21 cellular contexts compared by ENCODE assay signal in the genomic region with DNA sequence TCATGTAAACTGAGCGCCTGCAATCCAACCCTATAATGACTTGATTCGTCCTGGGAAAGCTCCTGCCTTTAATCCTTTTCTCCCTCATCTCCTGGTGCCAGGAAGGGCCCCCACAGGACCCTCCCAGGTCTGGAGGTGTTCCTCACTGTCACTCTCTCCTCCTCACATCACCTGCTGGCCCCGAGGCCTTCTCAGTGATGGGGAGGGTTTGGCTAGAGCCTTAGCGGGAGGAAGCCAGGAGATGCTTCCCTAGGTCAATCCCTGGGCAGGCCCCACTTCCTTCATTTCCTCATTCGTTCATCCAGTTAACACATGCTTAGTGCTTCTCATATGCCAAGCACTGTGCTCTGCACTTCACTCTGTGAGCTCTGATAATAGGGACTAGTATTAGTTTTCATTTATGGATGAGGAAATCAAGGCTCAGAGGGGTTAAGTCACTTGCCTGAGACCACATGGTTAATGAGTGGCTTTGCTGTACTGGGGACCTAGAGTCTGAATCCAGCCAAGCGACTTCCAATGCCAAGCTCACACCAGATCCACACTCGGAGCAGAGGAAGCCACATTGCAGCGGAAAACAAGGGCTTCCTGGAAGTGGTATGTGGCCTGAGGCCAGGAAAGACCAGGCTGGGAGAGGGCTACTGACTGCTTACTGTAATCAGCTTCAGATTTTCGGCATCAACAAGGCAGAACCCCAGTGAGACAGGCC. TPM values are rescaled to one million over a fixed set of nuclear protein-coding genes. Genes with fewer than 3 reads are reported as not detected.
DNase-seq lines count a peak whose midpoint lies in the region; FAIRE-seq and TF ChIP-seq lines count a peak whose summit lies in the region.
"Had no signal": no experiment of that assay in that cellular context is flagged by ENCODE, and none has a peak within 500 bp of the region (broad histone marks: within the 10 kb centered on the region; RNA-seq: fewer than 3 reads in every experiment).

No MANE protein-coding gene starts in this region.

- POLR2A ChIA-PET in endothelial cell of umbilical vein (lab: Charles Lee), result no interaction called here

- H4K20me1 ChIP-seq in BLaER1 treated with 17β-estradiol and CSF1 and Interleukin-3, amounts not matched to agents 10 nM and 100 nM, result no peaks in the 10 kb centered on the region
- no peaks in the 10 kb centered on the region for H4K20me1 ChIP-seq in endothelial cell of umbilical vein (replicated peaks; ENCODE audit: control insufficient read depth, extremely low read depth, insufficient read depth, low read length)

- no peaks in the 10 kb centered on the region for H3K27me3 ChIP-seq in BLaER1 treated with 17β-estradiol and CSF1 and Interleukin-3, amounts not matched to agents 10 nM and 100 nM
- H3K27me3 ChIP-seq in endothelial cell of umbilical vein (ENCODE audit: control insufficient read depth in 2 of 2, insufficient read depth in 2 of 2, low read length in 2 of 2), result peaks cover 0 to 10% of the 10 kb centered on the region in 2 experiments

- no peak overlapping the region for H3K27ac Mint-ChIP-seq in osteocyte (ENCODE audit: unreplicated experiment)
- H3K27ac Mint-ChIP-seq: CD8-positive, alpha-beta T cell had no signal

- TF ChIP-seq CTCF in endothelial cell of umbilical vein (IDR thresholded peaks at IDR 0.05; ENCODE audit: extremely low read depth in 1 of 2, insufficient read depth in 1 of 2, low read depth in 1 of 2, low read length in 2 of 2), result no peak
- no peak for TF ChIP-seq CTCF in osteocyte (IDR thresholded peaks at IDR 0.05)

- DNase-seq in RCC 7860 (ENCODE audit: low spot score) (peak; percentile 33), endothelial cell of umbilical vein (ENCODE audit: low read depth, low spot score) (peak; percentile 18), osteocyte (ENCODE audit: extremely low spot score, unreplicated experiment) (peak; percentile 75), GM19238 (ENCODE audit: insufficient read length, low spot score) (no peak)
- DNase-seq in activated CD4-positive, alpha-beta T cell treated with anti-CD3 and anti-CD28 coated beads for 48 hours, result no peak
- no peak for DNase-seq in activated CD4-positive, alpha-beta T cell treated with anti-CD3 and anti-CD28 coated beads, Interleukin-2, amount 50 U/mL, for 1 hour
- DNase-seq: ACHN, DMS79 treated with DMSO at 0.1 percent for 48 hours, GDM1, HCEC 1CT, IMR-90, Kasumi-1, NCI-H1105 treated with DMSO at 0.1 percent for 48 hours, NCI-H187, NCI-H2171, NCI-H510A, NCI-H82, SIG-M5 had no signal

- H3K4me3 Mint-ChIP-seq in osteocyte (ENCODE audit: unreplicated experiment), result no peak overlapping the region
- H3K4me3 Mint-ChIP-seq: CD8-positive, alpha-beta T cell had no signal

- no peaks in the 10 kb centered on the region for H3K36me3 ChIP-seq in BLaER1 treated with 17β-estradiol and CSF1 and Interleukin-3, amounts not matched to agents 10 nM and 100 nM
- no peaks in the 10 kb centered on the region for H3K36me3 ChIP-seq in endothelial cell of umbilical vein (ENCODE audit: control insufficient read depth in 2 of 2, extremely low read depth in 1 of 2, insufficient read depth in 2 of 2, low read length in 2 of 2)

- H3K9me1 ChIP-seq in endothelial cell of umbilical vein (replicated peaks; ENCODE audit: control insufficient read depth, extremely low read depth, insufficient read depth, low read length), result no peaks in the 10 kb centered on the region

- H3K9ac ChIP-seq in BLaER1 treated with 17β-estradiol and CSF1 and Interleukin-3, amounts not matched to agents 10 nM and 100 nM, result 0 out of 22 replicates have a peak overlapping the region, but pooled peaks of 1 of the 11 experiments have one; percentile 37
- no peak overlapping the region for H3K9ac ChIP-seq in endothelial cell of umbilical vein (replicated peaks; ENCODE audit: extremely low read depth, insufficient read depth, low read length)

- CTCF ChIA-PET in endothelial cell of umbilical vein (lab: Charles Lee), result interaction anchor here (0.7 to 1.6 kb wide), 2 partner anchors 16 to 19 kb away, joined by 3 to 6 read pairs; no protein-coding TSS in a partner anchor

- H3K27ac ChIP-seq in BLaER1 treated with 17β-estradiol and CSF1 and Interleukin-3, amounts not matched to agents 10 nM and 100 nM, result peak overlapping the region in 5 of 11 experiments; percentile 8 to 50 (median 14); a peak in 6 of 22 replicates
- H3K27ac ChIP-seq in endothelial cell of umbilical vein (ENCODE audit: insufficient read depth, low read depth, low read length), result no peak overlapping the region

- no peaks in the 10 kb centered on the region for H3K9me3 ChIP-seq in BLaER1 treated with 17β-estradiol and CSF1 and Interleukin-3, amounts not matched to agents 10 nM and 100 nM (replicated peaks in 1 of 11)
- no peaks in the 10 kb centered on the region for H3K9me3 ChIP-seq in endothelial cell of umbilical vein (replicated peaks; ENCODE audit: control insufficient read depth, insufficient read depth, low read length)

- no TSS peak for BruUV-seq in endothelial cell of umbilical vein (replicated peaks; lab: Mats Ljungman, UMichigan)

- TF ChIP-seq POLR2A in endothelial cell of umbilical vein (IDR thresholded peaks at IDR 0.05; ENCODE audit: low read depth, low read length), result no peak

- H3K9me3 Mint-ChIP-seq in osteocyte (ENCODE audit: unreplicated experiment), result no peaks in the 10 kb centered on the region
- H3K9me3 Mint-ChIP-seq: CD8-positive, alpha-beta T cell had no signal

- H3K27me3 Mint-ChIP-seq in osteocyte (ENCODE audit: unreplicated experiment), result peaks cover 42% of the 10 kb centered on the region

- dilution Hi-C loops in endothelial cell of umbilical vein (cut with MboI; ENCODE audit: extremely low pct_ligation_motif_present, low sequenced_read_pairs), result no loop called here

- H3K79me2 ChIP-seq in endothelial cell of umbilical vein (ENCODE audit: control insufficient read depth, insufficient read depth, low read length), result no peaks in the 10 kb centered on the region

- H3K4me3 ChIP-seq in BLaER1 treated with 17β-estradiol and CSF1 and Interleukin-3, amounts not matched to agents 10 nM and 100 nM, result no peak overlapping the region
- no peak overlapping the region for H3K4me3 ChIP-seq in endothelial cell of umbilical vein (replicated peaks in 1 of 3; ENCODE audit: insufficient read depth in 1 of 3, low read depth in 1 of 3, low read length in 3 of 3)

- peak overlapping the region; percentile 6 to 79 (median 66); a peak in 21 of 22 replicates for H3K4me2 ChIP-seq in BLaER1 treated with 17β-estradiol and CSF1 and Interleukin-3, amounts not matched to agents 10 nM and 100 nM
- no peak overlapping the region for H3K4me2 ChIP-seq in endothelial cell of umbilical vein (ENCODE audit: insufficient read depth, low read length)

- no peaks in the 10 kb centered on the region for H3K36me3 Mint-ChIP-seq in osteocyte (ENCODE audit: unreplicated experiment)
- H3K36me3 Mint-ChIP-seq: CD8-positive, alpha-beta T cell had no signal

- no peak overlapping the region for H2AFZ ChIP-seq in endothelial cell of umbilical vein (ENCODE audit: low read depth, low read length)

- H3K4me1 Mint-ChIP-seq in osteocyte (ENCODE audit: unreplicated experiment), result peaks cover 2% of the 10 kb centered on the region

- H3K4me1 ChIP-seq in BLaER1 treated with 17β-estradiol and CSF1 and Interleukin-3, amounts not matched to agents 10 nM and 100 nM, result peaks cover 8 to 35% (median 25%) of the 10 kb centered on the region in 10 experiments; a peak in 19 of 20 replicates
- no peaks in the 10 kb centered on the region for H3K4me1 ChIP-seq in endothelial cell of umbilical vein (ENCODE audit: control insufficient read depth, extremely low read depth, insufficient read depth, low read length)

- intact Hi-C loops in endothelial cell of umbilical vein (cut with micrococcal nuclease), result no loop called here

- FAIRE-seq in RCC 7860 (lab: Jason Lieb, UNC), result peak; percentile 8
- peak; percentile 40 for FAIRE-seq in endothelial cell of umbilical vein (lab: Jason Lieb, UNC)
- FAIRE-seq: D721Med had no signal

TF ChIP-seq in endothelial cell of umbilical vein, 7 proteins besides CTCF, POLR2A, EP300 and RAD21:
- TF ChIP-seq, protein P1, sequence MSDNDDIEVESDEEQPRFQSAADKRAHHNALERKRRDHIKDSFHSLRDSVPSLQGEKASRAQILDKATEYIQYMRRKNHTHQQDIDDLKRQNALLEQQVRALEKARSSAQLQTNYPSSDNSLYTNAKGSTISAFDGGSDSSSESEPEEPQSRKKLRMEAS (IDR thresholded peaks at IDR 0.05; ENCODE audit: insufficient read depth, insufficient read length), result no peak
- no peak for TF ChIP-seq JUN (IDR thresholded peaks at IDR 0.05; ENCODE audit: borderline replicate concordance, insufficient read depth, insufficient read length, low read depth)
- no peak for TF ChIP-seq POLR2AphosphoS5 (IDR thresholded peaks at IDR 0.05; ENCODE audit: insufficient read depth, low read depth, low read length)
- TF ChIP-seq EZH2 (IDR thresholded peaks at IDR 0.05; ENCODE audit: borderline replicate concordance, low read depth, low read length, severe bottlenecking), result no peak
- TF ChIP-seq MYC (IDR thresholded peaks at IDR 0.05; ENCODE audit: low read depth, low read length), result no peak
- no peak for TF ChIP-seq GATA2 (IDR thresholded peaks at IDR 0.05; ENCODE audit: insufficient read depth, insufficient read length, low read depth, low read length)
- no peak for TF ChIP-seq FOS (IDR thresholded peaks at IDR 0.05; ENCODE audit: borderline replicate concordance, insufficient read depth, low read length)

RNA-seq across cellular contexts. Expression of a gene that starts 50.3 kb away (rescaled TPM):
- total RNA-seq in endothelial cell of umbilical vein, result not detected in 2 replicates
- polyA plus RNA-seq in endothelial cell of umbilical vein, result 0.03 and 0.08 TPM in 2 replicates
- polyA plus RNA-seq in endothelial cell of umbilical vein (2011; cell fraction: cytosol; rRNA removed), result 0.03 and 0.05 TPM in 2 replicates
- not detected in 2 replicates for polyA plus RNA-seq in endothelial cell of umbilical vein (2011; cell fraction: nucleus; rRNA removed)
- 0.11 TPM in 1 of 2 replicates, not detected in the other for polyA plus RNA-seq in endothelial cell of umbilical vein (2012)
- not detected in 2 replicates for polyA minus RNA-seq in endothelial cell of umbilical vein
- polyA minus RNA-seq in endothelial cell of umbilical vein (2011; cell fraction: cytosol; rRNA and poly(A)+ RNA removed), result not detected
- not detected in 2 replicates for polyA minus RNA-seq in endothelial cell of umbilical vein (2011; cell fraction: nucleus; rRNA and poly(A)+ RNA removed)
- total RNA-seq in osteocyte, result not detected in 2 replicates
- total RNA-seq: CD8-positive, alpha-beta T cell; IMR-90 had no signal
- polyA plus RNA-seq: IMR-90 had no signal

Comparison
In these comparisons a context has a peak if more than half of its experiments do, and no peak if none do; other contexts are left out.
1. DNase-seq: peak in RCC 7860 (single experiment), endothelial cell of umbilical vein (single experiment) and osteocyte (single experiment); none in activated CD4-positive, alpha-beta T cell treated with anti-CD3 and anti-CD28 coated beads for 48 hours (single experiment), GM19238 (single experiment) and activated CD4-positive, alpha-beta T cell treated with anti-CD3 and anti-CD28 coated beads, Interleukin-2, amount 50 U/mL, for 1 hour (single experiment).